Comparison of ENCODE assay signal across 11 cellular contexts in the genomic region with DNA sequence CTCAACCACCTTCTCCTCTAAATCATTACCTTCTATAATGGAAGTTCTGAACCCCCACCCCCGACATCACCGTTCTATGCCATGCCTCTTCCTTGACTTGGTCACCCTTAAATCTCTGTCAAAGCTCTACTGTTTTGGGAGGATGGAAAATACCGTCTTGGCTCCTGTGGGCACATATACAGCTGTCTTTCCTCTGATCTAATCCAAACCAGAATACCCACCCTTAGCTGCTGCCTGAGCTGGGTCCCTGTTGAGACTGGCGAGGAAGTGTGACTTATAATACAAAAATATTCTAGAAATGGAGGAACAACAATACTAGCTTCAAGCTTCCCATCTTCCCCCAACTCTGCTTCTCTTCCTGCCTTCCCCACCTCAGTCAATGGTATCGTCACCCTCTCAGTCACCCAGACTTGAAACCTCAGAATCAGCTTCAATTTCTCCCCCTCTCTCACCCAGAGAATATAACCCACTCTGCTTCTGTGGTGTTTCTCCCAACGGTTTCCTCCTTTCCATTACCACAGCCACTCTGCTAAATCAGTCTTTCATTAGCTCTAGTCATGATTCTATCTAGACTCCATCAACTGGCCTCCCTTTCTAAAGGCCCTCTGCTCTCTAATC. TPM values are rescaled to one million over a fixed set of nuclear protein-coding genes. Genes with fewer than 3 reads are reported as not detected.
A peak's percentile ranks its signal among the peaks of the same experiment; 100 is the strongest.
DNase-seq lines count a peak whose midpoint lies in the region; ATAC-seq and TF ChIP-seq lines count a peak whose summit lies in the region.
"Had no signal": no experiment of that assay in that cellular context is flagged by ENCODE, and none has a peak within 500 bp of the region (broad histone marks: within the 10 kb centered on the region; RNA-seq: fewer than 3 reads in every experiment).

No MANE protein-coding gene starts in this region.

- peak; percentile 12 for ATAC-seq in GM21367 (IDR thresholded peaks at IDR 0.05; ENCODE audit: unreplicated experiment)
- ATAC-seq in esophagus mucosa, result peak; percentile 30
- ATAC-seq in left cardiac atrium, result no peak
- ATAC-seq: Panc1 had no signal

- H3K4me3 Mint-ChIP-seq in HFFc6, result no peak overlapping the region; the same call in 1 of the 2 replicates
- H3K4me3 Mint-ChIP-seq: nephron progenitor cell had no signal

- peak overlapping the region; percentile 75 for H3K9ac ChIP-seq in KMS-11

- no peaks in the 10 kb centered on the region for H3K36me3 ChIP-seq in KMS-11 (ENCODE audit: insufficient read depth)

- peaks cover 41% of the 10 kb centered on the region for H3K4me1 ChIP-seq in KMS-11 (ENCODE audit: low read depth, poor library complexity, severe bottlenecking)

- H2AFZ ChIP-seq in KMS-11 (ENCODE audit: low read depth), result peak overlapping the region; percentile 52; the same call in 1 of the 2 replicates

- H3K79me2 ChIP-seq in KMS-11 (ENCODE audit: insufficient read depth, low read depth), result peaks cover 25% of the 10 kb centered on the region

- peak overlapping the region; percentile 92 for H3K27ac ChIP-seq in KMS-11

- intact Hi-C loops in left cardiac atrium (cut with DNase I), result no loop called here

- peak overlapping the region; percentile 89 for H3K4me2 ChIP-seq in KMS-11

- H3K4me1 Mint-ChIP-seq in HFFc6 (ENCODE audit: low read depth), result no peaks in the 10 kb centered on the region; the same call in 1 of the 2 replicates

- peak; percentile 26 for DNase-seq in GF-D8 (lab: John Stamatoyannopoulos, UW)
- no peak for DNase-seq in left cardiac atrium
- DNase-seq in A172 (ENCODE audit: low spot score), result no peak
- DNase-seq in HFFc6, result no peak
- DNase-seq in COLO829 (ENCODE audit: low spot score), result no peak
- DNase-seq: nephron progenitor cell had no signal

- no peaks in the 10 kb centered on the region for H4K20me1 ChIP-seq in KMS-11 (ENCODE audit: insufficient read depth)

- H3K36me3 Mint-ChIP-seq in HFFc6 (ENCODE audit: low read depth), result no peaks in the 10 kb centered on the region

- H3K27ac Mint-ChIP-seq in HFFc6, result no peak overlapping the region
- H3K27ac Mint-ChIP-seq: nephron progenitor cell had no signal

- H3K27me3 ChIP-seq in KMS-11 (ENCODE audit: insufficient read depth, low read depth), result no peaks in the 10 kb centered on the region

- no peak overlapping the region for H3K4me3 ChIP-seq in KMS-11 (IDR thresholded peaks at IDR 0.05; ENCODE audit: insufficient read depth, low read depth, low read length)

- H3K27me3 Mint-ChIP-seq in HFFc6 (ENCODE audit: insufficient read depth), result peaks cover 16% of the 10 kb centered on the region

- H3K9me3 Mint-ChIP-seq in HFFc6, result no peaks in the 10 kb centered on the region

- TF ChIP-seq CTCF in KMS-11 (conservative IDR thresholded peaks at IDR 0.05; ENCODE audit: low read depth, low read length) (no peak), HFFc6 (IDR thresholded peaks at IDR 0.05) (no peak)

RNA-seq across cellular contexts. Expression of a gene that starts 0.6 kb away (rescaled TPM):
- total RNA-seq in esophagus mucosa (1.9 TPM), left cardiac atrium (1 to 10 TPM; 1.8 to 2.6 TPM)
- total RNA-seq in A172 (2014; rRNA removed; shearing (Covaris generic)), result 0.22 and 1.4 TPM in 2 replicates
- under 1 TPM in 2 of 6 experiments, not detected in 4; 0.37 to 0.43 TPM for total RNA-seq in HFFc6 (2021; fragmentation: NEBNext Ultra II Directional; extraction: Animal tissue kit (Norgen Biotek cat#: 25700))

RNA-seq across cellular contexts. Expression of a gene that starts 5.4 kb away (rescaled TPM):
- total RNA-seq in esophagus mucosa (not detected), left cardiac atrium (not detected)
- not detected in 2 replicates for total RNA-seq in A172 (2014; rRNA removed; shearing (Covaris generic))
- not detected for total RNA-seq in HFFc6 (2021; fragmentation: NEBNext Ultra II Directional; extraction: Animal tissue kit (Norgen Biotek cat#: 25700))
- total RNA-seq: subcutaneous adipose tissue had no signal

RNA-seq across cellular contexts. Expression of a gene that starts 6.4 kb away (rescaled TPM):
- total RNA-seq in esophagus mucosa (23.3 TPM), left cardiac atrium (10 to 100 TPM; 21.1 to 23.8 TPM)
- 16.9 and 26.8 TPM in 2 replicates for total RNA-seq in A172 (2014; rRNA removed; shearing (Covaris generic))
- 10 to 100 TPM; 22.8 to 31.2 (median 28.5) TPM for total RNA-seq in HFFc6 (2021; fragmentation: NEBNext Ultra II Directional; extraction: Animal tissue kit (Norgen Biotek cat#: 25700))

RNA-seq across cellular contexts. Expression of a gene that starts 16.3 kb away (rescaled TPM):
- total RNA-seq in esophagus mucosa (6.4 TPM), left cardiac atrium (10 to 100 TPM; 28.5 to 30.9 TPM)
- total RNA-seq in A172 (2014; rRNA removed; shearing (Covaris generic)), result 0.98 and 2.4 TPM in 2 replicates
- total RNA-seq in HFFc6 (2021; fragmentation: NEBNext Ultra II Directional; extraction: Animal tissue kit (Norgen Biotek cat#: 25700)), result 1 to 10 TPM; 4.0 to 8.1 (median 6.0) TPM

RNA-seq across cellular contexts. Expression of a gene that starts 32.7 kb away (rescaled TPM):
- 0.08 TPM for total RNA-seq in esophagus mucosa
- total RNA-seq in left cardiac atrium, result under 1 TPM; 0.52 to 0.97 TPM
- 0.22 and 0.72 TPM in 2 replicates for total RNA-seq in A172 (2014; rRNA removed; shearing (Covaris generic))
- under 1 TPM; 0.14 to 0.48 (median 0.29) TPM for total RNA-seq in HFFc6 (2021; fragmentation: NEBNext Ultra II Directional; extraction: Animal tissue kit (Norgen Biotek cat#: 25700))

Comparison
In these comparisons a context has a peak if more than half of its experiments do, and no peak if none do; other contexts are left out.
1. ATAC-seq: peak in GM21367 (single experiment) and esophagus mucosa (single experiment); none in left cardiac atrium (0 of 2).